Comparison of ENCODE assay signal across 15 cellular contexts in the genomic region with DNA sequence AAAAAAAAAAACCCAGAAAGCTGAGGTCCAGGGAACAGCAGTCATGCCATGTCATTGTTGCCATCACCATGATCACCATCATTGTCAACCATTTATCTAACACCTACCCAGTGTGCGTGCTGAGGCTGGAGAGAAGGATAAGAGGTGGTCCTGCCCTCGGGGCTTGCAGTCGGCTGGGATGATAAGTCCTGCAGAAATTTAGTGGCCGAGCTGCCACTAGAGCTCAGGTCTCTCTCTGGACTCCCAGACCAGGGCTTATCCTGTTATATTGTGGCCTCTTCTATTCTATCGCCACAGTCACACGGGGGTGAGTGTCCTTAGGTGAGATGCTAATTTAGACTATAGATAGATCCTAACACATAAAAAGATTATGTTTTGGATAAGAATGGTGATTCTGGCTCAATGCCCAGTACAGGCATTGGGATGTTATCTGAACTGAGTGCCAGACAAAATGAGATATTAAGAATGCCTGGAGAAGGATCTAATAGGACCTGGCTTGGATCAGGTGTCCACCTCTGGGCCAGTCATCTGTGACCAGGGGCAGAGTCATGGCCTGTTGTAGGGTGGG. TPM values are rescaled to one million over a fixed set of nuclear protein-coding genes. Genes with fewer than 3 reads are reported as not detected.
DNase-seq lines count a peak whose midpoint lies in the region; ATAC-seq, FAIRE-seq and TF ChIP-seq lines count a peak whose summit lies in the region.
"Had no signal": no experiment of that assay in that cellular context is flagged by ENCODE, and none has a peak within 500 bp of the region (broad histone marks: within the 10 kb centered on the region; RNA-seq: fewer than 3 reads in every experiment).

No MANE protein-coding gene starts in this region.

- H3K27ac Mint-ChIP-seq in astrocyte (ENCODE audit: unreplicated experiment), result peak overlapping the region; percentile 66
- H3K27ac Mint-ChIP-seq in activated naive CD4-positive, alpha-beta T cell treated with anti-CD3 and anti-CD28 coated beads, Interleukin-2, amount 10 ng/mL, durations not matched to agents 7 days and 5 days, result no peak overlapping the region
- H3K27ac Mint-ChIP-seq: CD4-positive, alpha-beta T cell had no signal

- no peak overlapping the region for H3K9ac ChIP-seq in astrocyte (ENCODE audit: low read length)

- no peak for ATAC-seq in GM21515 (IDR thresholded peaks at IDR 0.05; ENCODE audit: unreplicated experiment)

- H3K79me2 ChIP-seq in astrocyte (ENCODE audit: insufficient read depth, low read length), result no peaks in the 10 kb centered on the region

- H3K4me3 ChIP-seq in HEK293 (ENCODE audit: low read depth, low read length) (no peak overlapping the region), astrocyte (ENCODE audit: insufficient read depth, low read depth, low read length) (no peak overlapping the region)

- H3K27ac ChIP-seq in HEK293 (ENCODE audit: extremely low read depth, low read depth, low read length), result no peak overlapping the region
- no peak overlapping the region for H3K27ac ChIP-seq in astrocyte (ENCODE audit: low read depth, low read length)

- H3K36me3 ChIP-seq in HEK293 (ENCODE audit: control insufficient read depth in 2 of 2, insufficient read depth in 1 of 2, low read length in 2 of 2) (no peaks in the 10 kb centered on the region), astrocyte (ENCODE audit: insufficient read depth, low read length) (no peaks in the 10 kb centered on the region)

- no peaks in the 10 kb centered on the region for H4K20me1 ChIP-seq in astrocyte (ENCODE audit: insufficient read depth, low read length)

- no peak overlapping the region for H3K4me3 Mint-ChIP-seq in astrocyte (ENCODE audit: unreplicated experiment)
- H3K4me3 Mint-ChIP-seq in activated naive CD4-positive, alpha-beta T cell treated with anti-CD3 and anti-CD28 coated beads, Interleukin-2, amount 10 ng/mL, durations not matched to agents 7 days and 5 days, result no peak overlapping the region
- H3K4me3 Mint-ChIP-seq: CD4-positive, alpha-beta T cell had no signal

- H3K4me1 ChIP-seq in HEK293 (ENCODE audit: control insufficient read depth, insufficient read depth, low read length) (0 out of 2 replicates have a peak, but pooled peaks cover 8% of the 10 kb centered on the region), astrocyte (ENCODE audit: insufficient read depth, low read length) (peaks cover 22% of the 10 kb centered on the region)

- no peaks in the 10 kb centered on the region for H3K27me3 Mint-ChIP-seq in astrocyte (ENCODE audit: low read depth, unreplicated experiment)
- peaks cover 28% of the 10 kb centered on the region for H3K27me3 Mint-ChIP-seq in activated naive CD4-positive, alpha-beta T cell treated with anti-CD3 and anti-CD28 coated beads, Interleukin-2, amount 10 ng/mL, durations not matched to agents 7 days and 5 days
- H3K27me3 Mint-ChIP-seq: CD4-positive, alpha-beta T cell had no signal

- no peak for TF ChIP-seq CTCF in HEK293 (tag by site-specific recombination; IDR thresholded peaks at IDR 0.05)
- no peak for TF ChIP-seq CTCF in astrocyte (IDR thresholded peaks at IDR 0.05; ENCODE audit: insufficient read depth, low read depth, low read length)

- no peaks in the 10 kb centered on the region for H3K36me3 Mint-ChIP-seq in astrocyte (ENCODE audit: low read depth, unreplicated experiment)
- peaks cover 4% of the 10 kb centered on the region for H3K36me3 Mint-ChIP-seq in activated naive CD4-positive, alpha-beta T cell treated with anti-CD3 and anti-CD28 coated beads, Interleukin-2, amount 10 ng/mL, durations not matched to agents 7 days and 5 days

- CTCF ChIA-PET in HEK293 (lab: Yijun Ruan, JAX), result interaction anchor here (0.6 kb wide), 1 partner anchor 32 kb away, joined by 3 read pairs; no protein-coding TSS in a partner anchor
- CTCF ChIA-PET in activated naive CD4-positive, alpha-beta T cell treated with anti-CD3 and anti-CD28 coated beads, Interleukin-2, amount 10 ng/mL, durations not matched to agents 7 days and 5 days (lab: Charles Lee), result no interaction called here

- peaks cover 2% of the 10 kb centered on the region for H3K9me3 Mint-ChIP-seq in astrocyte (ENCODE audit: unreplicated experiment)
- H3K9me3 Mint-ChIP-seq in activated naive CD4-positive, alpha-beta T cell treated with anti-CD3 and anti-CD28 coated beads, Interleukin-2, amount 10 ng/mL, durations not matched to agents 7 days and 5 days, result no peaks in the 10 kb centered on the region
- H3K9me3 Mint-ChIP-seq: CD4-positive, alpha-beta T cell had no signal

- no peaks in the 10 kb centered on the region for H3K27me3 ChIP-seq in astrocyte (ENCODE audit: insufficient read depth, low read length)

- no peaks in the 10 kb centered on the region for H3K9me3 ChIP-seq in HEK293 (ENCODE audit: control insufficient read depth, insufficient read depth, low read depth, low read length)
- H3K9me3 ChIP-seq in astrocyte (ENCODE audit: insufficient read depth, low read depth, low read length), result no peaks in the 10 kb centered on the region

- peaks cover 22% of the 10 kb centered on the region for H3K4me1 Mint-ChIP-seq in astrocyte (ENCODE audit: low read depth, unreplicated experiment)
- H3K4me1 Mint-ChIP-seq in activated naive CD4-positive, alpha-beta T cell treated with anti-CD3 and anti-CD28 coated beads, Interleukin-2, amount 10 ng/mL, durations not matched to agents 7 days and 5 days, result no peaks in the 10 kb centered on the region

- DNase-seq in NCI-H82 (lab: John Stamatoyannopoulos, UW), result peak; percentile 78
- DNase-seq in astrocyte (ENCODE audit: low read depth), result no peak
- peak; percentile 27 for DNase-seq in kidney tubule cell (ENCODE audit: low spot score)
- DNase-seq in Kasumi-1 (lab: John Stamatoyannopoulos, UW), result no peak
- DNase-seq in NCI-H1105 treated with DMSO at 0.1 percent for 48 hours (lab: John Stamatoyannopoulos, UW), result no peak
- DNase-seq in activated naive CD4-positive, alpha-beta T cell treated with anti-CD3 and anti-CD28 coated beads, Interleukin-2, amount 10 ng/mL, durations not matched to agents 7 days and 5 days, result no peak
- DNase-seq: CD4-positive, alpha-beta T cell; NCI-H1436 treated with DMSO at 0.1 percent for 48 hours; NCI-H2029 treated with DMSO at 0.1 percent for 48 hours; NCI-H2227 treated with DMSO at 0.1 percent for 48 hours; NK-92 treated with Interleukin-12 subunit alpha and Interleukin-12 subunit beta, amount 100 ng/mL, for 24 hours; RPMI8226; SW 1271 had no signal

- POLR2A ChIA-PET in HEK293 (lab: Yijun Ruan, JAX), result interaction anchor here (0.5 to 3.7 kb wide), 3 partner anchors 29 to 212 kb away, joined by 7 to 27 read pairs (median 8); partner anchors contain the start of gene YWHAQ

- H3K4me2 ChIP-seq in astrocyte (ENCODE audit: low read length), result no peak overlapping the region

- H2AFZ ChIP-seq in astrocyte (ENCODE audit: low read depth, low read length), result no peak overlapping the region

- FAIRE-seq in astrocyte (lab: Jason Lieb, UNC), result no peak

TF ChIP-seq in HEK293, 187 proteins besides CTCF, POLR2A, EP300 and RAD21:
- TF ChIP-seq ZNF274 (IDR thresholded peaks at IDR 0.05; ENCODE audit: low read length) (no peak), ZNF274 (tag by site-specific recombination; IDR thresholded peaks at IDR 0.05; ENCODE audit: borderline replicate concordance) (no peak), ZNF341 (tag by site-specific recombination; IDR thresholded peaks at IDR 0.05; ENCODE audit: low read depth) (no peak), ZNF664 (tag by site-specific recombination; IDR thresholded peaks at IDR 0.05) (0 out of 2 replicates have a peak, but pooled peaks have one; percentile 30)

RNA-seq across cellular contexts. Expression of gene YWHAQ, which starts 43.2 kb away (rescaled TPM):
- 358 and 408 TPM in 2 replicates for total RNA-seq in astrocyte

Comparison
In these comparisons a context has a peak if more than half of its experiments do, and no peak if none do; other contexts are left out.
1. DNase-seq: peak in NCI-H82 (single experiment) and kidney tubule cell (single experiment); none in astrocyte (single experiment), Kasumi-1 (0 of 2), NCI-H1105 treated with DMSO at 0.1 percent for 48 hours (single experiment) and activated naive CD4-positive, alpha-beta T cell treated with anti-CD3 and anti-CD28 coated beads, Interleukin-2, amount 10 ng/mL, durations not matched to agents 7 days and 5 days (single experiment).